ENCODE assay signal across 26 cellular contexts in genomic region chr1:3463891-3464648, GRCh38. TPM values are rescaled to one million over a fixed set of nuclear protein-coding genes. Genes with fewer than 3 reads are reported as not detected.
A peak's percentile ranks its signal among the peaks of the same experiment; 100 is the strongest.
DNase-seq lines count a peak whose midpoint lies in the region; ATAC-seq and TF ChIP-seq lines count a peak whose summit lies in the region.
"Had no signal": no experiment of that assay in that cellular context is flagged by ENCODE, and none has a peak within 500 bp of the region (broad histone marks: within the 10 kb centered on the region; RNA-seq: fewer than 3 reads in every experiment).

No MANE protein-coding gene starts in this region.

- POLR2A ChIA-PET in activated CD4-positive, alpha-beta T cell treated with anti-CD3 and anti-CD28 coated beads for 36 hours (lab: Charles Lee): no interaction called here
- POLR2A ChIA-PET in activated CD4-positive, alpha-beta T cell treated with anti-CD3 and anti-CD28 coated beads, Interleukin-2, amount 10 ng/mL, durations not matched to agents 7 days and 5 days (lab: Charles Lee): no interaction called here
- POLR2A ChIA-PET in RWPE1 (lab: Yijun Ruan, JAX; ENCODE audit: low non-redundant PET): no interaction called here

- H3K27ac ChIP-seq in RWPE1 (peak overlapping the region; percentile 23), right cardiac atrium (ENCODE audit: low read length) (no peak overlapping the region), psoas muscle (no peak overlapping the region)
- H3K27ac ChIP-seq: 22Rv1, colonic mucosa, HL-60, uterus had no signal

- no peaks in the 10 kb centered on the region for H3K27me3 Mint-ChIP-seq in activated CD4-positive, alpha-beta T cell treated with anti-CD3 and anti-CD28 coated beads for 36 hours
- no peaks in the 10 kb centered on the region for H3K27me3 Mint-ChIP-seq in activated CD4-positive, alpha-beta T cell treated with anti-CD3 and anti-CD28 coated beads, Interleukin-2, amount 10 ng/mL, durations not matched to agents 7 days and 5 days
- no peaks in the 10 kb centered on the region for H3K27me3 Mint-ChIP-seq in T-helper 2 cell treated with Interferon-gamma antibody and Interleukin-4, amounts not matched to agents 5 μg/mL and 100 μg/mL, for 36 hours (ENCODE audit: low read depth)
- H3K27me3 Mint-ChIP-seq: activated CD4-positive, alpha-beta memory T cell treated with anti-CD3 and anti-CD28 coated beads for 36 hours; activated T-helper 17 cell treated with anti-CD3 and anti-CD28 coated beads, Interleukin-2, amount 50 U/mL, for 72 hours had no signal

- H3K9me3 ChIP-seq in right cardiac atrium (ENCODE audit: control insufficient read depth, low read length) (no peaks in the 10 kb centered on the region), psoas muscle (no peaks in the 10 kb centered on the region)
- H3K9me3 ChIP-seq: colonic mucosa, uterus had no signal

- no peaks in the 10 kb centered on the region for H3K4me1 Mint-ChIP-seq in activated CD4-positive, alpha-beta T cell treated with anti-CD3 and anti-CD28 coated beads for 36 hours
- no peaks in the 10 kb centered on the region for H3K4me1 Mint-ChIP-seq in activated CD4-positive, alpha-beta T cell treated with anti-CD3 and anti-CD28 coated beads, Interleukin-2, amount 10 ng/mL, durations not matched to agents 7 days and 5 days
- H3K4me1 Mint-ChIP-seq in T-helper 2 cell treated with Interferon-gamma antibody and Interleukin-4, amounts not matched to agents 5 μg/mL and 100 μg/mL, for 36 hours (ENCODE audit: low read depth): no peaks in the 10 kb centered on the region
- H3K4me1 Mint-ChIP-seq: activated T-helper 17 cell treated with anti-CD3 and anti-CD28 coated beads, Interleukin-2, amount 50 U/mL, for 72 hours had no signal

- no peak for ATAC-seq in activated CD4-positive, alpha-beta T cell treated with anti-CD3 and anti-CD28 coated beads for 36 hours
- ATAC-seq in right cardiac atrium: no peak
- ATAC-seq in psoas muscle: no peak
- ATAC-seq: activated naive CD4-positive, alpha-beta T cell treated with anti-CD3 and anti-CD28 coated beads, Interleukin-2, amount 50 U/mL, for 72 hours; activated T-helper 17 cell treated with anti-CD3 and anti-CD28 coated beads, Interleukin-2, amount 50 U/mL, for 72 hours; CD8-positive, alpha-beta T cell; stimulated activated naive B cell treated with anti-CD40 and anti-IgM and Interleukin-4, amounts not matched to agents 10 μg/mL and 1 μg/mL and 100 μg/mL, for 72 hours had no signal

- 86% methylated on average over 21 of the region's 21 CpGs for WGBS in right cardiac atrium
- 87 to 92% (median 92%) methylated on average over 21 of the region's 21 CpGs for WGBS in psoas muscle, 3 donors

- intact Hi-C loops in activated CD4-positive, alpha-beta T cell treated with anti-CD3 and anti-CD28 coated beads for 36 hours (cut with DNase I, micrococcal nuclease): no loop called here
- intact Hi-C loops in right cardiac atrium (cut with DNase I) (no loop called here), psoas muscle (cut with DNase I) (no loop called here)

- no peak overlapping the region for H3K4me3 Mint-ChIP-seq in activated CD4-positive, alpha-beta T cell treated with anti-CD3 and anti-CD28 coated beads for 36 hours
- no peak overlapping the region for H3K4me3 Mint-ChIP-seq in activated CD4-positive, alpha-beta T cell treated with anti-CD3 and anti-CD28 coated beads, Interleukin-2, amount 10 ng/mL, durations not matched to agents 7 days and 5 days
- H3K4me3 Mint-ChIP-seq in T-helper 2 cell treated with Interferon-gamma antibody and Interleukin-4, amounts not matched to agents 5 μg/mL and 100 μg/mL, for 36 hours: no peak overlapping the region
- H3K4me3 Mint-ChIP-seq: activated CD4-positive, alpha-beta memory T cell treated with anti-CD3 and anti-CD28 coated beads for 36 hours; activated T-helper 17 cell treated with anti-CD3 and anti-CD28 coated beads, Interleukin-2, amount 50 U/mL, for 72 hours; CD8-positive, alpha-beta T cell; naive B cell; stimulated activated naive B cell treated with anti-CD40 and anti-IgM and Interleukin-4, amounts not matched to agents 10 μg/mL and 1 μg/mL and 100 μg/mL, for 72 hours had no signal

- peak; percentile 3 for DNase-seq in activated CD4-positive, alpha-beta T cell treated with anti-CD3 and anti-CD28 coated beads for 36 hours
- DNase-seq in activated CD4-positive, alpha-beta T cell treated with anti-CD3 and anti-CD28 coated beads, Interleukin-2, amount 10 ng/mL, durations not matched to agents 7 days and 5 days: no peak
- DNase-seq in RWPE1 (ENCODE audit: low spot score) (no peak), right cardiac atrium (peak; percentile 8 to 27 (median 24)), psoas muscle (peak; percentile 9 to 47), hypothalamus (lab: John Stamatoyannopoulos, UW) (no peak), NAMALWA (ENCODE audit: low spot score) (no peak)
- DNase-seq in T-helper 2 cell treated with Interferon-gamma antibody and Interleukin-4, amounts not matched to agents 5 μg/mL and 100 μg/mL, for 36 hours (ENCODE audit: low spot score): no peak
- DNase-seq: activated CD4-positive, alpha-beta memory T cell treated with anti-CD3 and anti-CD28 coated beads for 36 hours; activated CD4-positive, CD25-positive, alpha-beta regulatory T cell; CD8-positive, alpha-beta T cell; colonic mucosa; effector CD8-positive, alpha-beta T cell; HCEC 1CT; head of caudate nucleus; naive B cell; NCI-H187; NCI-H524 treated with DMSO at 0.1 percent for 48 hours; stimulated activated CD4-positive, alpha-beta T cell treated with anti-CD3 and anti-CD28 coated beads, Interleukin-4, amount 100 ng/mL, for 4 hours; stimulated activated naive B cell treated with anti-CD40 and anti-IgM and Interleukin-4, amounts not matched to agents 10 μg/mL and 1 μg/mL and 100 μg/mL, for 72 hours; uterus had no signal

- TF ChIP-seq CTCF in RWPE1 (conservative IDR thresholded peaks at IDR 0.05; ENCODE audit: low read depth) (no peak), psoas muscle (IDR thresholded peaks at IDR 0.05) (no peak)

- H3K9me3 Mint-ChIP-seq in activated CD4-positive, alpha-beta T cell treated with anti-CD3 and anti-CD28 coated beads for 36 hours (ENCODE audit: low read depth): no peaks in the 10 kb centered on the region
- no peaks in the 10 kb centered on the region for H3K9me3 Mint-ChIP-seq in activated CD4-positive, alpha-beta T cell treated with anti-CD3 and anti-CD28 coated beads, Interleukin-2, amount 10 ng/mL, durations not matched to agents 7 days and 5 days
- H3K9me3 Mint-ChIP-seq in T-helper 2 cell treated with Interferon-gamma antibody and Interleukin-4, amounts not matched to agents 5 μg/mL and 100 μg/mL, for 36 hours: no peaks in the 10 kb centered on the region
- H3K9me3 Mint-ChIP-seq: activated CD4-positive, alpha-beta memory T cell treated with anti-CD3 and anti-CD28 coated beads for 36 hours; activated naive CD4-positive, alpha-beta T cell treated with anti-CD3 and anti-CD28 coated beads, Interleukin-2, amount 50 U/mL, for 72 hours; activated T-helper 17 cell treated with anti-CD3 and anti-CD28 coated beads, Interleukin-2, amount 50 U/mL, for 72 hours; CD8-positive, alpha-beta T cell; naive B cell; stimulated activated naive B cell treated with anti-CD40 and anti-IgM and Interleukin-4, amounts not matched to agents 10 μg/mL and 1 μg/mL and 100 μg/mL, for 72 hours had no signal

- H3K36me3 ChIP-seq in psoas muscle (ENCODE audit: insufficient read depth in 1 of 2, low read depth in 1 of 2): no peaks in the 10 kb centered on the region
- H3K36me3 ChIP-seq: colonic mucosa, uterus had no signal

- H3K27me3 ChIP-seq in right cardiac atrium (ENCODE audit: control insufficient read depth, insufficient read depth) (no peaks in the 10 kb centered on the region), psoas muscle (ENCODE audit: insufficient read depth in 3 of 3, low read length in 2 of 3) (no peaks in the 10 kb centered on the region)
- H3K27me3 ChIP-seq: colonic mucosa, uterus had no signal

- CTCF ChIA-PET in activated CD4-positive, alpha-beta T cell treated with anti-CD3 and anti-CD28 coated beads for 36 hours (lab: Charles Lee): interaction anchor here (1.3 kb wide), 1 partner anchor 11 kb away, joined by 4 read pairs; no protein-coding TSS in a partner anchor
- CTCF ChIA-PET in activated CD4-positive, alpha-beta T cell treated with anti-CD3 and anti-CD28 coated beads, Interleukin-2, amount 10 ng/mL, durations not matched to agents 7 days and 5 days (lab: Charles Lee): no interaction called here
- CTCF ChIA-PET in RWPE1 (lab: Yijun Ruan, JAX): interaction anchor here (0.6 to 1.5 kb wide), 2 partner anchors 11 to 19 kb away, joined by 4 to 12 read pairs; no protein-coding TSS in a partner anchor

- H3K4me3 ChIP-seq in right cardiac atrium (ENCODE audit: low read length) (no peak overlapping the region), psoas muscle (no peak overlapping the region)
- H3K4me3 ChIP-seq: colonic mucosa, uterus had no signal

- H3K4me1 ChIP-seq in right cardiac atrium (ENCODE audit: control insufficient read depth, insufficient read depth, low read length) (peaks cover 5% of the 10 kb centered on the region), psoas muscle (peaks cover 18% of the 10 kb centered on the region)
- H3K4me1 ChIP-seq: uterus had no signal

- no peak overlapping the region for H3K27ac Mint-ChIP-seq in activated CD4-positive, alpha-beta T cell treated with anti-CD3 and anti-CD28 coated beads for 36 hours
- H3K27ac Mint-ChIP-seq in activated CD4-positive, alpha-beta T cell treated with anti-CD3 and anti-CD28 coated beads, Interleukin-2, amount 10 ng/mL, durations not matched to agents 7 days and 5 days: no peak overlapping the region
- no peak overlapping the region for H3K27ac Mint-ChIP-seq in T-helper 2 cell treated with Interferon-gamma antibody and Interleukin-4, amounts not matched to agents 5 μg/mL and 100 μg/mL, for 36 hours
- H3K27ac Mint-ChIP-seq: activated CD4-positive, alpha-beta memory T cell treated with anti-CD3 and anti-CD28 coated beads for 36 hours; activated naive CD4-positive, alpha-beta T cell treated with anti-CD3 and anti-CD28 coated beads, Interleukin-2, amount 50 U/mL, for 72 hours; activated T-helper 17 cell treated with anti-CD3 and anti-CD28 coated beads, Interleukin-2, amount 50 U/mL, for 72 hours; CD8-positive, alpha-beta T cell had no signal

- H3K36me3 Mint-ChIP-seq in activated CD4-positive, alpha-beta T cell treated with anti-CD3 and anti-CD28 coated beads for 36 hours (ENCODE audit: low read depth): no peaks in the 10 kb centered on the region
- no peaks in the 10 kb centered on the region for H3K36me3 Mint-ChIP-seq in activated CD4-positive, alpha-beta T cell treated with anti-CD3 and anti-CD28 coated beads, Interleukin-2, amount 10 ng/mL, durations not matched to agents 7 days and 5 days (ENCODE audit: low read depth)
- no peaks in the 10 kb centered on the region for H3K36me3 Mint-ChIP-seq in T-helper 2 cell treated with Interferon-gamma antibody and Interleukin-4, amounts not matched to agents 5 μg/mL and 100 μg/mL, for 36 hours (ENCODE audit: low read depth)
- H3K36me3 Mint-ChIP-seq: activated CD4-positive, alpha-beta memory T cell treated with anti-CD3 and anti-CD28 coated beads for 36 hours; activated naive CD4-positive, alpha-beta T cell treated with anti-CD3 and anti-CD28 coated beads, Interleukin-2, amount 50 U/mL, for 72 hours; CD8-positive, alpha-beta T cell; naive B cell; stimulated activated naive B cell treated with anti-CD40 and anti-IgM and Interleukin-4, amounts not matched to agents 10 μg/mL and 1 μg/mL and 100 μg/mL, for 72 hours had no signal

RNA-seq across cellular contexts. Expression of gene ARHGEF16, which starts 9.6 kb away (rescaled TPM):
- not detected for total RNA-seq in activated CD4-positive, alpha-beta T cell treated with anti-CD3 and anti-CD28 coated beads for 36 hours
- not detected for total RNA-seq in activated CD4-positive, alpha-beta T cell treated with anti-CD3 and anti-CD28 coated beads, Interleukin-2, amount 10 ng/mL, durations not matched to agents 7 days and 5 days
- total RNA-seq in right cardiac atrium (1 to 10 TPM in 3 of 4 donors, under 1 TPM in 1; 0.28 to 2.5 (median 1.8) TPM), psoas muscle (under 1 TPM; 0.29 to 0.56 (median 0.49) TPM)
- polyA plus RNA-seq in right cardiac atrium (1.4 TPM), psoas muscle (under 1 TPM; 0.29 to 0.55 (median 0.52) TPM)
- total RNA-seq: CD8-positive, alpha-beta T cell; LHCN-M2 had no signal

Comparison
In these comparisons a context has a peak if more than half of its experiments do, and no peak if none do; other contexts are left out.
1. DNase-seq: peak in activated CD4-positive, alpha-beta T cell treated with anti-CD3 and anti-CD28 coated beads for 36 hours (single experiment), right cardiac atrium (3 of 3) and psoas muscle (2 of 2); none in activated CD4-positive, alpha-beta T cell treated with anti-CD3 and anti-CD28 coated beads, Interleukin-2, amount 10 ng/mL, durations not matched to agents 7 days and 5 days (single experiment), RWPE1 (single experiment), hypothalamus (0 of 51), T-helper 2 cell treated with Interferon-gamma antibody and Interleukin-4, amounts not matched to agents 5 μg/mL and 100 μg/mL, for 36 hours (single experiment) and NAMALWA (single experiment).